Comparison of ENCODE assay signal across 30 cellular contexts in genomic region chr2:75612108-75612861, GRCh38. TPM values are rescaled to one million over a fixed set of nuclear protein-coding genes. Genes with fewer than 3 reads are reported as not detected.
"Had no signal": no experiment of that assay in that cellular context is flagged by ENCODE, and none has a peak within 500 bp of the region (broad histone marks: within the 10 kb centered on the region; RNA-seq: fewer than 3 reads in every experiment).

No MANE protein-coding gene starts in this region.

- ATAC-seq: activated naive CD4-positive, alpha-beta T cell treated with anti-CD3 and anti-CD28 coated beads, Interleukin-2, amount 50 U/mL, for 72 hours; activated T-cell treated with anti-CD3 and anti-CD28 coated beads, Interleukin-2, amount 50 U/mL, for 72 hours; gastroesophageal sphincter had no signal

- H3K9me3 ChIP-seq: ascending aorta, breast epithelium, colonic mucosa, esophagus squamous epithelium, gastroesophageal sphincter had no signal

- H3K27ac ChIP-seq: ascending aorta, breast epithelium, cardiac muscle cell, colonic mucosa, esophagus squamous epithelium, gastroesophageal sphincter had no signal

- H3K4me1 ChIP-seq: ascending aorta, breast epithelium, colonic mucosa had no signal

- H3K36me3 ChIP-seq: ascending aorta, breast epithelium, cardiac muscle cell, colonic mucosa, esophagus squamous epithelium, gastroesophageal sphincter had no signal

- H3K27me3 ChIP-seq: breast epithelium, colonic mucosa had no signal

- DNase-seq: activated CD4-positive, alpha-beta memory T cell treated with anti-CD3 and anti-CD28 coated beads, Interleukin-2, amount 10 ng/mL, durations not matched to agents 7 days and 5 days; activated CD4-positive, alpha-beta T cell treated with anti-CD3 and anti-CD28 coated beads for 1 hour; activated CD4-positive, alpha-beta T cell treated with anti-CD3 and anti-CD28 coated beads for 4 hours; activated CD4-positive, alpha-beta T cell treated with anti-CD3 and anti-CD28 coated beads, Interleukin-2, amount 10 ng/mL, durations not matched to agents 7 days and 5 days; activated CD4-positive, alpha-beta T cell treated with anti-CD3 and anti-CD28 coated beads, Interleukin-2, amount 50 U/mL, for 4 hours; activated CD4-positive, CD25-positive, alpha-beta regulatory T cell; activated CD8-positive, alpha-beta memory T cell treated with anti-CD3 and anti-CD28 coated beads, Interleukin-2, amount 50 U/mL, for 48 hours; activated gamma-delta T cell; activated naive CD4-positive, alpha-beta T cell; activated naive CD4-positive, alpha-beta T cell treated with anti-CD3 and anti-CD28 coated beads, Interleukin-2, amount 10 ng/mL, durations not matched to agents 7 days and 5 days; activated naive CD8-positive, alpha-beta T cell treated with anti-CD3 and anti-CD28 coated beads, Interleukin-2, amount 10 ng/mL, durations not matched to agents 7 days and 5 days; activated T-cell treated with anti-CD3 and anti-CD28 coated beads for 4 hours; activated T-cell treated with anti-CD3 and anti-CD28 coated beads, Interleukin-2, amount 50 U/mL, for 24 hours; activated T-cell treated with anti-CD3 and anti-CD28 coated beads, Interleukin-2, amount 50 U/mL, for 72 hours; central memory CD4-positive, alpha-beta T cell; cerebellar nuclear complex; colonic mucosa; dorsolateral prefrontal cortex; effector memory CD4-positive, alpha-beta T cell; endodermal cell; erythroblast; esophagus squamous epithelium; foreskin melanocyte; T-helper 2 cell had no signal

- H3K4me3 ChIP-seq: ascending aorta, breast epithelium, cardiac muscle cell, colonic mucosa, dorsolateral prefrontal cortex, esophagus squamous epithelium, gastroesophageal sphincter had no signal

RNA-seq across cellular contexts. Expression of gene EVA1A, which starts 51.5 kb away (rescaled TPM):
- total RNA-seq: activated CD4-positive, alpha-beta memory T cell treated with anti-CD3 and anti-CD28 coated beads, Interleukin-2, amount 10 ng/mL, durations not matched to agents 7 days and 5 days; activated naive CD8-positive, alpha-beta T cell treated with anti-CD3 and anti-CD28 coated beads, Interleukin-2, amount 10 ng/mL, durations not matched to agents 7 days and 5 days; ascending aorta; T-helper 1 cell treated with Interleukin-12 subunit alpha and Interleukin-12 subunit beta and Interleukin-4 antibody, amounts not matched to agents 30 ng/mL and 1 ng/mL, for 36 hours had no signal
